23 cellular contexts compared by ENCODE assay signal in genomic region chr11:108556019-108556418, GRCh38. TPM values are rescaled to one million over a fixed set of nuclear protein-coding genes. Genes with fewer than 3 reads are reported as not detected.
DNase-seq lines count a peak whose midpoint lies in the region; ATAC-seq, FAIRE-seq and TF ChIP-seq lines count a peak whose summit lies in the region.
"Had no signal": no experiment of that assay in that cellular context is flagged by ENCODE, and none has a peak within 500 bp of the region (broad histone marks: within the 10 kb centered on the region; RNA-seq: fewer than 3 reads in every experiment).

No MANE protein-coding gene starts in this region.

- 0 out of 2 replicates have a peak, but pooled peaks cover 2% of the 10 kb centered on the region for H3K79me2 ChIP-seq in H9 (ENCODE audit: insufficient read depth, low read length)
- peaks cover 4% of the 10 kb centered on the region; the same call in 1 of the 3 replicates for H3K79me2 ChIP-seq in K562 (ENCODE audit: control insufficient read depth, insufficient read depth, low read length)

- H3K36me3 Mint-ChIP-seq in H9 (ENCODE audit: insufficient read depth in 1 of 3, low read depth in 3 of 3) (no peaks in the 10 kb centered on the region), osteocyte (ENCODE audit: unreplicated experiment) (no peaks in the 10 kb centered on the region), glutamatergic neuron (ENCODE audit: unreplicated experiment) (no peaks in the 10 kb centered on the region)
- H3K36me3 Mint-ChIP-seq: CD14-positive monocyte had no signal

- H2BK120ac ChIP-seq in H9 (ENCODE audit: low read depth, low read length, poor library complexity, severe bottlenecking), result no peak overlapping the region

- no peak overlapping the region for H2BK15ac ChIP-seq in H9 (ENCODE audit: low read depth, low read length)

- no peaks in the 10 kb centered on the region for H4K20me1 ChIP-seq in H9 (ENCODE audit: control insufficient read depth, insufficient read depth, insufficient read length)
- H4K20me1 ChIP-seq in K562 (replicated peaks; ENCODE audit: control insufficient read depth, insufficient read depth, low read length), result no peaks in the 10 kb centered on the region
- H4K20me1 ChIP-seq: BLaER1 treated with 17β-estradiol and CSF1 and Interleukin-3, amounts not matched to agents 10 nM and 100 nM had no signal

- intact Hi-C loops in K562 (cut with micrococcal nuclease), result no loop called here

- no peaks in the 10 kb centered on the region for H3K23me2 ChIP-seq in H9 (ENCODE audit: insufficient read length, low read depth, low read length, poor library complexity, severe bottlenecking)

- peaks cover 3% of the 10 kb centered on the region; the same call in 1 of the 2 replicates for H3K4me1 ChIP-seq in H9 (ENCODE audit: insufficient read depth, low read length)
- H3K4me1 ChIP-seq in K562 (replicated peaks in 1 of 2; ENCODE audit: control insufficient read depth in 2 of 2, insufficient read depth in 2 of 2, low read length in 2 of 2), result peaks cover 16 to 34% of the 10 kb centered on the region in 2 experiments; a peak in 4 of 5 replicates
- H3K4me1 ChIP-seq: A549, BE2C had no signal

- H2AK5ac ChIP-seq in H9 (ENCODE audit: insufficient read length, low read length), result no peak overlapping the region

- TF ChIP-seq RAD21 in K562 (CRISPR knock-in tag; conservative IDR thresholded peaks at IDR 0.05 in 1 of 2, IDR thresholded peaks at IDR 0.05 in 1 of 2), result no peak

- H3K27me3 Mint-ChIP-seq in H9 (ENCODE audit: low read depth), result no peaks in the 10 kb centered on the region
- H3K27me3 Mint-ChIP-seq in osteocyte (ENCODE audit: unreplicated experiment), result no peaks in the 10 kb centered on the region
- H3K27me3 Mint-ChIP-seq in glutamatergic neuron (ENCODE audit: unreplicated experiment), result no peaks in the 10 kb centered on the region
- H3K27me3 Mint-ChIP-seq: CD4-positive, alpha-beta T cell had no signal

- no peak overlapping the region for H2BK5ac ChIP-seq in H9 (ENCODE audit: insufficient read length, low read length)

- no peak overlapping the region for H3T11ph ChIP-seq in H9 (ENCODE audit: low read length)

- H3K9me3 ChIP-seq in H9 (ENCODE audit: control insufficient read depth, low read depth, low read length) (no peaks in the 10 kb centered on the region), K562 (replicated peaks; ENCODE audit: control insufficient read depth, insufficient read depth, low read depth, low read length) (no peaks in the 10 kb centered on the region)
- H3K9me3 ChIP-seq: A549; BE2C; BLaER1 treated with 17β-estradiol and CSF1 and Interleukin-3, amounts not matched to agents 10 nM and 100 nM had no signal

- CTCF ChIA-PET in K562 (lab: Yijun Ruan, JAX; ENCODE audit: low intra/inter-chr PET ratio), result no interaction called here

- H3K4me1 Mint-ChIP-seq in H9, result peaks cover 18 to 22% of the 10 kb centered on the region in 2 experiments
- peaks cover 25% of the 10 kb centered on the region for H3K4me1 Mint-ChIP-seq in osteocyte (ENCODE audit: unreplicated experiment)
- peaks cover 4% of the 10 kb centered on the region for H3K4me1 Mint-ChIP-seq in glutamatergic neuron (ENCODE audit: low read depth, unreplicated experiment)

- H3K27ac ChIP-seq in H9 (ENCODE audit: insufficient read length, low read depth, low read length), result no peak overlapping the region
- no peak overlapping the region for H3K27ac ChIP-seq in K562 (ENCODE audit: extremely low read depth, low read depth, low read length)
- H3K27ac ChIP-seq: A549; BLaER1 treated with 17β-estradiol and CSF1 and Interleukin-3, amounts not matched to agents 10 nM and 100 nM had no signal

- H3K9ac ChIP-seq in H9 (ENCODE audit: extremely low read depth, insufficient read length, low read length), result no peak overlapping the region
- H3K9ac ChIP-seq in K562 (ENCODE audit: insufficient read depth in 1 of 2, low read depth in 2 of 2, low read length in 2 of 2), result no peak overlapping the region
- H3K9ac ChIP-seq: BLaER1 treated with 17β-estradiol and CSF1 and Interleukin-3, amounts not matched to agents 10 nM and 100 nM had no signal

- H3K27ac Mint-ChIP-seq in H9 (peak overlapping the region in 2 of 3 experiments; percentile 32 to 46; a peak in 2 of 7 replicates), osteocyte (ENCODE audit: unreplicated experiment) (no peak overlapping the region), glutamatergic neuron (ENCODE audit: unreplicated experiment) (no peak overlapping the region)
- H3K27ac Mint-ChIP-seq: CD14-positive monocyte; CD4-positive, alpha-beta T cell; CD8-positive, alpha-beta memory T cell had no signal

- no peak overlapping the region for H4K8ac ChIP-seq in H9 (replicated peaks; ENCODE audit: insufficient read length, low read depth, low read length)

- H3K9me1 ChIP-seq in K562 (ENCODE audit: control insufficient read depth, insufficient read depth, low read length), result no peaks in the 10 kb centered on the region

- no peak overlapping the region for H3K4me3 ChIP-seq in K562
- H3K4me3 ChIP-seq: A549; BLaER1 treated with 17β-estradiol and CSF1 and Interleukin-3, amounts not matched to agents 10 nM and 100 nM; GM12878; GM23338 had no signal

- no peak for FAIRE-seq in K562 (lab: Jason Lieb, UNC)
- FAIRE-seq: A549, D721Med, GM12878 had no signal

- TF ChIP-seq EP300 in K562 (IDR thresholded peaks at IDR 0.05; ENCODE audit: low read length), result peak; percentile 34; the same call in 1 of the 2 replicates

- no peak overlapping the region for H3K4me2 ChIP-seq in H9 (ENCODE audit: insufficient read depth, insufficient read length, low read length)
- H3K4me2 ChIP-seq in K562 (ENCODE audit: insufficient read depth, low read length), result no peak overlapping the region
- H3K4me2 ChIP-seq: A549; BLaER1 treated with 17β-estradiol and CSF1 and Interleukin-3, amounts not matched to agents 10 nM and 100 nM; GM23338 had no signal

- H3K14ac ChIP-seq in H9 (ENCODE audit: insufficient read depth, low read length), result no peak overlapping the region

- H3K4me3 Mint-ChIP-seq in H9, result no peak overlapping the region
- no peak overlapping the region for H3K4me3 Mint-ChIP-seq in osteocyte (ENCODE audit: unreplicated experiment)
- no peak overlapping the region for H3K4me3 Mint-ChIP-seq in glutamatergic neuron (ENCODE audit: unreplicated experiment)
- H3K4me3 Mint-ChIP-seq: CD14-positive monocyte; CD4-positive, alpha-beta T cell; CD8-positive, alpha-beta memory T cell; GM23338 had no signal

- no TSS peak for BruUV-seq in K562 (replicated peaks; lab: Mats Ljungman, UMichigan)

- no peak overlapping the region for H3K23ac ChIP-seq in H9 (ENCODE audit: insufficient read length, low read depth, low read length)

- H3K9me3 Mint-ChIP-seq in H9 (no peaks in the 10 kb centered on the region), osteocyte (ENCODE audit: unreplicated experiment) (no peaks in the 10 kb centered on the region), glutamatergic neuron (ENCODE audit: unreplicated experiment) (peaks cover 1% of the 10 kb centered on the region)
- H3K9me3 Mint-ChIP-seq: CD14-positive monocyte; CD4-positive, alpha-beta T cell; CD8-positive, alpha-beta memory T cell; GM23338 had no signal

- H2AFZ ChIP-seq in H9 (ENCODE audit: low read length) (no peak overlapping the region), K562 (ENCODE audit: low read depth, low read length) (no peak overlapping the region)
- H2AFZ ChIP-seq: GM23338 had no signal

- no peak overlapping the region for H2BK12ac ChIP-seq in H9 (ENCODE audit: insufficient read length, low read depth, low read length)

- H4K91ac ChIP-seq in H9 (ENCODE audit: insufficient read length, low read depth, low read length), result no peak overlapping the region

- POLR2A ChIA-PET in K562 (lab: Yijun Ruan, JAX), result interaction anchor here (2.2 kb wide), 1 partner anchor 15 kb away, joined by 4 read pairs; no protein-coding TSS in a partner anchor

- no peak overlapping the region for H3K56ac ChIP-seq in H9 (ENCODE audit: insufficient read length, low read depth, low read length)

- H3K27me3 ChIP-seq in H9 (ENCODE audit: insufficient read depth, low read length) (no peaks in the 10 kb centered on the region), K562 (ENCODE audit: control insufficient read depth in 2 of 2, insufficient read depth in 2 of 2, low read length in 2 of 2) (no peaks in the 10 kb centered on the region)
- H3K27me3 ChIP-seq: BLaER1 treated with 17β-estradiol and CSF1 and Interleukin-3, amounts not matched to agents 10 nM and 100 nM had no signal

- no peak for TF ChIP-seq CTCF in H9 (conservative IDR thresholded peaks at IDR 0.05)
- no peak for TF ChIP-seq CTCF in K562 (IDR thresholded peaks at IDR 0.05 in 2 of 3, conservative IDR thresholded peaks at IDR 0.05 in 1 of 3; ENCODE audit: insufficient read depth in 2 of 3, low read depth in 1 of 3, low read length in 3 of 3)
- TF ChIP-seq CTCF in osteocyte (IDR thresholded peaks at IDR 0.05), result no peak
- no peak for TF ChIP-seq CTCF in glutamatergic neuron (IDR thresholded peaks at IDR 0.05; ENCODE audit: partially characterized antibody, unreplicated experiment)

- in situ Hi-C loops in K562 (cut with MboI), result no loop called here

- H4K5ac ChIP-seq in H9 (ENCODE audit: insufficient read length, low read depth, low read length), result no peak overlapping the region

- no peak overlapping the region for H3K4ac ChIP-seq in H9 (ENCODE audit: low read depth, low read length)

- no peak for ATAC-seq in K562
- ATAC-seq: A549, GM12878, GM23338 had no signal

- H2BK20ac ChIP-seq in H9 (ENCODE audit: low read depth, low read length, poor library complexity, severe bottlenecking), result no peak overlapping the region

- WGBS in H9 (ENCODE audit: extremely low coverage, insufficient read length, low lambda C conversion rate), result no CpG with 5 or more reads among the region's 2 CpGs
- WGBS in K562 (ENCODE audit: insufficient coverage, low coverage, missing lambda C conversion rate), result 0% methylated on average over 2 of the region's 2 CpGs

- TF ChIP-seq POLR2A in K562 (conservative IDR thresholded peaks at IDR 0.05), result no peak

- DNase-seq in H9 (no peak), K562 (ENCODE audit: extremely low read depth in 1 of 4, low spot score in 3 of 4) (peak in 2 of 4 experiments; percentile 34), osteocyte (ENCODE audit: extremely low spot score, unreplicated experiment) (peak; percentile 4), NCI-H748 (lab: John Stamatoyannopoulos, UW; ENCODE audit: unreplicated experiment) (no peak), cortex of kidney (lab: John Stamatoyannopoulos, UW) (no peak), glutamatergic neuron (no peak)
- DNase-seq: 8988T; ACHN; AML-193; BE2C; CD4-positive, alpha-beta T cell; CD8-positive, alpha-beta memory T cell; DMS 273 treated with DMSO at 0.1 percent for 48 hours; DMS79; EL; GDM1; HCEC 1CT had no signal

- H3K36me3 ChIP-seq in K562 (ENCODE audit: control insufficient read depth, insufficient read depth, low read length), result no peaks in the 10 kb centered on the region; the same call in 2 of the 3 replicates
- H3K36me3 ChIP-seq: BE2C; BLaER1 treated with 17β-estradiol and CSF1 and Interleukin-3, amounts not matched to agents 10 nM and 100 nM had no signal

- H3K18ac ChIP-seq in H9 (ENCODE audit: insufficient read length, low read depth, low read length), result no peak overlapping the region

- no peaks in the 10 kb centered on the region for H3K79me1 ChIP-seq in H9 (ENCODE audit: insufficient read depth, low read depth, low read length, poor library complexity, severe bottlenecking)

RNA-seq across cellular contexts. Expression of gene EXPH5, which starts 37.5 kb away (rescaled TPM):
- total RNA-seq in H9 (2021) (3.1 and 4.0 TPM in 2 replicates), K562 (2014; rRNA removed) (4.2 TPM in 2 replicates), K562 (2014; rRNA removed; fragmentation: Illumina TruSeq; extraction: Trizol) (6.1 and 7.3 TPM in 2 replicates), K562 (2015; rRNA removed; fragmentation: Illumina TruSeq; extraction: Trizol) (5.6 and 5.7 TPM in 2 replicates), K562 (2021) (6.8 and 8.5 TPM in 2 replicates), osteocyte (0.59 and 1.5 TPM in 2 replicates), glutamatergic neuron (ENCODE audit: unreplicated experiment) (0.44 TPM)
- 3.2 and 15.6 TPM in 2 replicates for total RNA-seq in K562 (2011; cell fraction: chromatin; rRNA removed; ENCODE audit: low replicate concordance)
- total RNA-seq in K562 (2011; cell fraction: nucleolus; rRNA removed), result 2.0 and 4.3 TPM in 2 replicates
- 5.7 and 8.6 TPM in 2 replicates for total RNA-seq in K562 (2011; cell fraction: nucleoplasm; rRNA removed)
- polyA plus RNA-seq in K562 (2011; rRNA removed) (4.8 and 6.2 TPM in 2 replicates), K562 (2014; fragmentation: Illumina TruSeq; extraction: Trizol) (1.8 and 2.0 TPM in 2 replicates), K562 (2014; fragmentation: Nextera tagmentation; extraction: Ambion mirVana) (1 to 10 TPM; 1.3 to 4.8 TPM), K562 (2014; rRNA removed) (2.4 and 2.6 TPM in 2 replicates)
- polyA plus RNA-seq in K562 (2011; cell fraction: cytosol; rRNA removed), result 1.4 and 2.8 TPM in 2 replicates
- 3.5 and 6.0 TPM in 2 replicates for polyA plus RNA-seq in K562 (2011; cell fraction: nucleus; rRNA removed)
- 0.48 and 0.76 TPM in 2 replicates for polyA plus RNA-seq in K562 (2012)
- polyA minus RNA-seq in K562 (2011; rRNA and poly(A)+ RNA removed), result 16.7 and 23.8 TPM in 2 replicates
- polyA minus RNA-seq in K562 (2011; cell fraction: cytosol; rRNA and poly(A)+ RNA removed), result 6.1 and 6.3 TPM in 2 replicates
- 4.2 and 12.2 TPM in 2 replicates for polyA minus RNA-seq in K562 (2011; cell fraction: nucleus; rRNA and poly(A)+ RNA removed)

RNA-seq across cellular contexts. Expression of gene POGLUT3, which starts 57.8 kb away (rescaled TPM):
- 13.1 and 13.4 TPM in 2 replicates for total RNA-seq in H9 (2021)
- total RNA-seq in K562 (2011; cell fraction: chromatin; rRNA removed; ENCODE audit: low replicate concordance), result 9.7 and 15.3 TPM in 2 replicates
- total RNA-seq in K562 (2011; cell fraction: nucleolus; rRNA removed), result 8.7 and 12.1 TPM in 2 replicates
- total RNA-seq in K562 (2011; cell fraction: nucleoplasm; rRNA removed), result 14.9 and 25.2 TPM in 2 replicates
- 13.0 and 14.5 TPM in 2 replicates for total RNA-seq in K562 (2014; rRNA removed)
- total RNA-seq in K562 (2014; rRNA removed; fragmentation: Illumina TruSeq; extraction: Trizol), result 23.0 and 28.2 TPM in 2 replicates
- total RNA-seq in K562 (2015; rRNA removed; fragmentation: Illumina TruSeq; extraction: Trizol), result 29.0 and 29.7 TPM in 2 replicates
- total RNA-seq in K562 (2021), result 15.3 and 18.0 TPM in 2 replicates
- polyA plus RNA-seq in K562 (2011; rRNA removed), result 22.7 and 27.9 TPM in 2 replicates
- 6.0 and 13.2 TPM in 2 replicates for polyA plus RNA-seq in K562 (2011; cell fraction: cytosol; rRNA removed)
- 4.8 and 5.3 TPM in 2 replicates for polyA plus RNA-seq in K562 (2011; cell fraction: nucleus; rRNA removed)
- polyA plus RNA-seq in K562 (2012), result 16.9 and 21.0 TPM in 2 replicates
- 21.5 and 24.2 TPM in 2 replicates for polyA plus RNA-seq in K562 (2014; fragmentation: Illumina TruSeq; extraction: Trizol)
- polyA plus RNA-seq in K562 (2014; fragmentation: Nextera tagmentation; extraction: Ambion mirVana), result 1 to 10 TPM; 4.6 to 6.8 TPM
- 17.4 and 17.8 TPM in 2 replicates for polyA plus RNA-seq in K562 (2014; rRNA removed)
- polyA minus RNA-seq in K562 (2011; rRNA and poly(A)+ RNA removed), result 29.1 and 35.3 TPM in 2 replicates
- 15.2 and 17.8 TPM in 2 replicates for polyA minus RNA-seq in K562 (2011; cell fraction: cytosol; rRNA and poly(A)+ RNA removed)
- polyA minus RNA-seq in K562 (2011; cell fraction: nucleus; rRNA and poly(A)+ RNA removed), result 2.6 and 5.6 TPM in 2 replicates
- 45.2 and 50.7 TPM in 2 replicates for total RNA-seq in osteocyte
- 2.4 TPM for total RNA-seq in glutamatergic neuron (ENCODE audit: unreplicated experiment)

Comparison
In these comparisons a context has a peak if more than half of its experiments do, and no peak if none do; other contexts are left out.
1. H3K27ac Mint-ChIP-seq: peak in H9 (2 of 3); none in osteocyte (single experiment) and glutamatergic neuron (single experiment).